8 cellular contexts compared by ENCODE assay signal in the genomic region with DNA sequence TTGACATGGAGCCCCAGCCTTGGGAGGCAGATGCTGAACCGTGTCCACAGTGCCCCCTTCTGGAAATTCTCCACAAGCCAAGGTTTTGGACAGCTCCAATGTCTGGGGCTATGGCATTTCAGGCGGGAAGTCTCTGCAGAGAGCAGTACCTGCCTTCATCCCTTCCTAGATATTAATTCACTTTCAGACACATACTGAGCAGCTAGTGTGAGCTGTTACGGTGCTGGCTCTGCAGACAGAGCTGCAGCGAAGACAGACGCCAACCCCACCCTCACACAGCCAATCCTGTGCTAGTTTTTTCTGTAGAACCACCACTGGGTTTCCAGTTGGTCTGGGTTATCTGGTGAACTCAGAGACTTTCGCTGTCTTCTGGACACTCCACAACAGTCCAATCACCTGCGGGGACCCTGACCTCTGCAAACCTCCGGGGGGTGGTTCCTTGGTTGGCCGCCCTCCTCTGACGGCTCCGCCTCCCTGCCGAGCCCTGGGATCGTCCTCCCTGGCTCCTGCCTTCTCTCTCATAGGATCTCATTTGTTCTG. TPM values are rescaled to one million over a fixed set of nuclear protein-coding genes. Genes with fewer than 3 reads are reported as not detected.
DNase-seq lines count a peak whose midpoint lies in the region; ATAC-seq, FAIRE-seq and TF ChIP-seq lines count a peak whose summit lies in the region.

No MANE protein-coding gene starts in this region.

- H3K79me2 ChIP-seq in Karpas-422 (ENCODE audit: low read length): no peaks in the 10 kb centered on the region

- H3K27me3 ChIP-seq in Karpas-422 (ENCODE audit: low read length) (no peaks in the 10 kb centered on the region), pancreas (no peaks in the 10 kb centered on the region)

- H3K27ac ChIP-seq in Karpas-422 (ENCODE audit: low read length) (no peak overlapping the region), pancreas (no peak overlapping the region)

- TF ChIP-seq CTCF in pancreas (IDR thresholded peaks at IDR 0.05): peak; percentile 31 to 53 (median 44)

- peaks cover 5% of the 10 kb centered on the region for H3K4me1 ChIP-seq in Karpas-422 (ENCODE audit: low read length)
- H3K4me1 ChIP-seq in pancreas: peaks cover 0 to 6% (median 0%) of the 10 kb centered on the region in 3 donors

- no peaks in the 10 kb centered on the region for H3K9me2 ChIP-seq in Karpas-422 (replicated peaks; ENCODE audit: insufficient read depth, low read length)

- WGBS in pancreas, 2 donors: 2 to 9% methylated on average over 13 of the region's 13 CpGs

- no peak overlapping the region for H2AFZ ChIP-seq in Karpas-422 (ENCODE audit: low read length)

- ATAC-seq in pancreas (peak; percentile 87 to 97 (median 94)), GM21737 (IDR thresholded peaks at IDR 0.05; ENCODE audit: unreplicated experiment) (no peak), HG03571 (IDR thresholded peaks at IDR 0.05; ENCODE audit: unreplicated experiment) (no peak)

- no peaks in the 10 kb centered on the region for H3K36me3 ChIP-seq in Karpas-422 (ENCODE audit: insufficient read depth, low read length)
- peaks cover 0 to 10% (median 0%) of the 10 kb centered on the region in 3 donors for H3K36me3 ChIP-seq in pancreas

- H3K9me3 ChIP-seq in Karpas-422 (ENCODE audit: low read length): no peaks in the 10 kb centered on the region
- no peaks in the 10 kb centered on the region for H3K9me3 ChIP-seq in pancreas

- no peaks in the 10 kb centered on the region for H4K20me1 ChIP-seq in Karpas-422 (ENCODE audit: insufficient read depth, low read depth, low read length)

- intact Hi-C loops in pancreas (cut with DNase I): no loop called here

- no peak for FAIRE-seq in pancreas (lab: Jason Lieb, UNC)

- no peak overlapping the region for H3K9ac ChIP-seq in Karpas-422 (ENCODE audit: low read length)

- DNase-seq in DMS 273 treated with DMSO at 0.1 percent for 48 hours (lab: John Stamatoyannopoulos, UW) (peak; percentile 40), Karpas-422 (peak; percentile 87), SHP77 treated with DMSO at 0.1 percent for 48 hours (lab: John Stamatoyannopoulos, UW) (peak; percentile 68), globus pallidus (ENCODE audit: low spot score) (peak; percentile 59), pancreas (peak; percentile 69 to 84 (median 78))
- peak; percentile 57 for DNase-seq in activated gamma-delta T cell treated with anti-CD3 and anti-CD28 coated beads, Interleukin-2, amount 50 U/mL, for 16 hours (ENCODE audit: low read depth)

- H3K4me2 ChIP-seq in Karpas-422 (ENCODE audit: low read depth, low read length, poor library complexity, severe bottlenecking): peak overlapping the region; percentile 22

- no peak overlapping the region for H3K4me3 ChIP-seq in Karpas-422 (ENCODE audit: low read length)
- H3K4me3 ChIP-seq in pancreas: no peak overlapping the region

RNA-seq across cellular contexts. Expression of a gene that starts 9.1 kb away (rescaled TPM):
- total RNA-seq in Karpas-422 (2014; rRNA removed; shearing (Covaris generic); ENCODE audit: low replicate concordance): 19.2 and 21.4 TPM in 2 replicates
- 100 to 1,000 TPM in 4 of 6 donors, 10 to 100 TPM in 2; 50.3 to 162 (median 122) TPM for total RNA-seq in pancreas
- 100 to 1,000 TPM; 142 to 175 TPM for polyA plus RNA-seq in pancreas

RNA-seq across cellular contexts. Expression of a gene that starts 9.6 kb away (rescaled TPM):
- total RNA-seq in Karpas-422 (2014; rRNA removed; shearing (Covaris generic); ENCODE audit: low replicate concordance): 24.6 and 53.5 TPM in 2 replicates
- total RNA-seq in pancreas: 10 to 100 TPM; 15.9 to 27.1 (median 23.0) TPM
- 10 to 100 TPM; 56.8 to 70.1 TPM for polyA plus RNA-seq in pancreas

RNA-seq across cellular contexts. Expression of a gene that starts 11.7 kb away (rescaled TPM):
- total RNA-seq in Karpas-422 (2014; rRNA removed; shearing (Covaris generic); ENCODE audit: low replicate concordance): 0.93 and 3.9 TPM in 2 replicates
- under 1 TPM in 3 of 6 donors, not detected in 3; 0.40 to 0.54 (median 0.50) TPM for total RNA-seq in pancreas
- 1 to 10 TPM; 1.5 to 2.9 TPM for polyA plus RNA-seq in pancreas

RNA-seq across cellular contexts. Expression of a gene that starts 17.0 kb away (rescaled TPM):
- total RNA-seq in Karpas-422 (2014; rRNA removed; shearing (Covaris generic); ENCODE audit: low replicate concordance): 0.79 and 1.4 TPM in 2 replicates
- total RNA-seq in pancreas: 10 to 100 TPM in 1 of 6 donors, 1 to 10 TPM in 5; 4.1 to 44.3 (median 6.4) TPM
- 1 to 10 TPM; 2.1 to 4.8 TPM for polyA plus RNA-seq in pancreas

RNA-seq across cellular contexts. Expression of a gene that starts 23.6 kb away (rescaled TPM):
- 33.5 and 91.5 TPM in 2 replicates for total RNA-seq in Karpas-422 (2014; rRNA removed; shearing (Covaris generic); ENCODE audit: low replicate concordance)
- 10 to 100 TPM; 36.8 to 76.2 (median 56.1) TPM for total RNA-seq in pancreas
- 10 to 100 TPM; 51.8 to 76.5 TPM for polyA plus RNA-seq in pancreas

Comparison
In these comparisons a context has a peak if more than half of its experiments do, and no peak if none do; other contexts are left out.
1. ATAC-seq: peak in pancreas (4 of 4); none in GM21737 (single experiment) and HG03571 (single experiment).
2. Peak in every context shown above with its lines, with median percentiles within 50 percentile points of each other: DNase-seq.